Comparison of ENCODE assay signal across 8 cellular contexts in genomic region chr12:63103489-63104131, GRCh38. TPM values are rescaled to one million over a fixed set of nuclear protein-coding genes. Genes with fewer than 3 reads are reported as not detected.
A peak's percentile ranks its signal among the peaks of the same experiment; 100 is the strongest.
DNase-seq lines count a peak whose midpoint lies in the region; ATAC-seq and TF ChIP-seq lines count a peak whose summit lies in the region.

No MANE protein-coding gene starts in this region.

- no peaks in the 10 kb centered on the region for H3K4me1 ChIP-seq in Peyer's patch
- H3K4me1 ChIP-seq in fibroblast of lung (ENCODE audit: control insufficient read depth, extremely low read depth, insufficient read depth, low read length), result no peaks in the 10 kb centered on the region

- no peak overlapping the region for H3K4me2 ChIP-seq in fibroblast of lung (ENCODE audit: extremely low read depth, insufficient read depth, low read length)

- no peaks in the 10 kb centered on the region for H3K9me3 ChIP-seq in Peyer's patch
- no peaks in the 10 kb centered on the region for H3K9me3 ChIP-seq in fibroblast of lung (ENCODE audit: control insufficient read depth, insufficient read depth, low read depth, low read length)

- TF ChIP-seq POLR2A in Peyer's patch (IDR thresholded peaks at IDR 0.05), result no peak

- no peaks in the 10 kb centered on the region for H4K20me1 ChIP-seq in fibroblast of lung (ENCODE audit: control insufficient read depth, extremely low read depth, insufficient read depth, low read length)

- ATAC-seq in GM21447 (IDR thresholded peaks at IDR 0.05; ENCODE audit: unreplicated experiment) (no peak), GM21526 (IDR thresholded peaks at IDR 0.05; ENCODE audit: low FRiP score, unreplicated experiment) (no peak)

- H3K27ac ChIP-seq in Peyer's patch (no peak overlapping the region), fibroblast of lung (ENCODE audit: insufficient read depth, low read length) (no peak overlapping the region)

- H3K27me3 ChIP-seq in Peyer's patch (no peaks in the 10 kb centered on the region), fibroblast of lung (ENCODE audit: control insufficient read depth, insufficient read depth, low read length) (no peaks in the 10 kb centered on the region)

- DNase-seq in NCI-H2029 (lab: John Stamatoyannopoulos, UW), result peak; percentile 8
- no peak for DNase-seq in NCI-H2029 treated with DMSO at 0.1 percent for 48 hours (lab: John Stamatoyannopoulos, UW)
- DNase-seq in HEK293T (ENCODE audit: extremely low spot score), result peak; percentile 44
- peak in 1 of 3 donors; percentile 65 for DNase-seq in Peyer's patch
- DNase-seq in fibroblast of lung (ENCODE audit: low read depth in 2 of 2), result peak; percentile 7 to 31
- peak; percentile 7 for DNase-seq in smooth muscle cell of the brain vasculature (ENCODE audit: low read depth, low spot score)

- no peak overlapping the region for H3K9ac ChIP-seq in fibroblast of lung (ENCODE audit: insufficient read depth, low read length)

- CTCF ChIA-PET in HEK293T (lab: Yijun Ruan, JAX), result no interaction called here

- H3K4me3 ChIP-seq in Peyer's patch, result no peak overlapping the region
- H3K4me3 ChIP-seq in fibroblast of lung (replicated peaks in 1 of 4; ENCODE audit: control extremely low read depth in 1 of 4, insufficient read depth in 1 of 4, low read depth in 3 of 4, low read length in 4 of 4), result no peak overlapping the region

- POLR2A ChIA-PET in HEK293T (lab: Yijun Ruan, JAX), result no interaction called here

- TF ChIP-seq CTCF in Peyer's patch (IDR thresholded peaks at IDR 0.05) (peak in 5 of 6 experiments; percentile 12 to 73 (median 67)), fibroblast of lung (conservative IDR thresholded peaks at IDR 0.05 in 1 of 2, IDR thresholded peaks at IDR 0.05 in 1 of 2; ENCODE audit: low read depth in 1 of 2, low read length in 2 of 2) (peak; percentile 70 to 77)

- no peak overlapping the region for H2AFZ ChIP-seq in fibroblast of lung (ENCODE audit: low read length)

- H3K79me2 ChIP-seq in fibroblast of lung (ENCODE audit: control insufficient read depth, insufficient read depth, low read length), result no peaks in the 10 kb centered on the region

- H3K36me3 ChIP-seq in Peyer's patch (no peaks in the 10 kb centered on the region), fibroblast of lung (ENCODE audit: control insufficient read depth, insufficient read depth, low read length) (no peaks in the 10 kb centered on the region)

TF ChIP-seq in HEK293T, 16 proteins besides CTCF, POLR2A, EP300 and RAD21:
- no peak for TF ChIP-seq CTBP1 (IDR thresholded peaks at IDR 0.05; ENCODE audit: borderline replicate concordance)
- TF ChIP-seq ELF4 (IDR thresholded peaks at IDR 0.05), result no peak
- TF ChIP-seq FOXK2 (IDR thresholded peaks at IDR 0.05), result no peak
- TF ChIP-seq LEF1 (IDR thresholded peaks at IDR 0.05; ENCODE audit: borderline replicate concordance), result no peak
- no peak for TF ChIP-seq ARNT (IDR thresholded peaks at IDR 0.05)
- no peak for TF ChIP-seq HDGF (IDR thresholded peaks at IDR 0.05; ENCODE audit: borderline replicate concordance)
- no peak for TF ChIP-seq SUZ12 (IDR thresholded peaks at IDR 0.05)
- no peak for TF ChIP-seq L3MBTL2 (conservative IDR thresholded peaks at IDR 0.05)
- TF ChIP-seq FOXA1 (IDR thresholded peaks at IDR 0.05), result no peak
- no peak for TF ChIP-seq BHLHE40 (IDR thresholded peaks at IDR 0.05; ENCODE audit: borderline replicate concordance)
- no peak for TF ChIP-seq PKNOX1 (IDR thresholded peaks at IDR 0.05)
- no peak for TF ChIP-seq SP1 (IDR thresholded peaks at IDR 0.05)

RNA-seq across cellular contexts. Expression of gene AVPR1A, which starts 47.4 kb away (rescaled TPM):
- total RNA-seq in Peyer's patch, result 1 to 10 TPM in 1 of 4 donors, under 1 TPM in 2, not detected in 1; 0.18 to 1.7 (median 0.80) TPM
- total RNA-seq in fibroblast of lung, result not detected in 2 replicates
- not detected in 2 replicates for polyA plus RNA-seq in fibroblast of lung
- not detected in 2 replicates for polyA plus RNA-seq in fibroblast of lung (2012)
- polyA minus RNA-seq in fibroblast of lung (ENCODE audit: low replicate concordance), result not detected in 2 replicates
